In genomic region chr1:7401814-7402547, GRCh38 we compare ENCODE assay signal across 8 cellular contexts.
A peak's percentile ranks its signal among the peaks of the same experiment; 100 is the strongest.
DNase-seq lines count a peak whose midpoint lies in the region; ATAC-seq and TF ChIP-seq lines count a peak whose summit lies in the region.

No MANE protein-coding gene starts in this region.

- peaks cover 27% of the 10 kb centered on the region; the same call in 2 of the 3 replicates for H3K36me3 Mint-ChIP-seq in GM23338 (ENCODE audit: low read depth)
- no peaks in the 10 kb centered on the region for H3K36me3 Mint-ChIP-seq in activated T-cell treated with anti-CD3 and anti-CD28 coated beads, Interleukin-2, amount 50 U/mL, for 4 hours (ENCODE audit: insufficient read depth)

- peak; percentile 36 for DNase-seq in GM23338 (ENCODE audit: low spot score)
- peak; percentile 19 for DNase-seq in SHP77 treated with DMSO at 0.1 percent for 48 hours (lab: John Stamatoyannopoulos, UW)
- peak; percentile 92 for DNase-seq in fibroblast of the conjunctiva (ENCODE audit: low read depth)
- peak; percentile 99 for DNase-seq in skeletal muscle cell (ENCODE audit: low read depth)
- DNase-seq in inferior parietal cortex (ENCODE audit: extremely low spot score), result no peak
- DNase-seq in activated T-cell treated with anti-CD3 and anti-CD28 coated beads, Interleukin-2, amount 50 U/mL, for 4 hours, result no peak
- DNase-seq in central memory CD4-positive, alpha-beta T cell, result no peak

- no peak overlapping the region for H3K4me2 ChIP-seq in GM23338

- no peak overlapping the region for H3K4me3 Mint-ChIP-seq in GM23338
- no peak overlapping the region for H3K4me3 Mint-ChIP-seq in activated T-cell treated with anti-CD3 and anti-CD28 coated beads, Interleukin-2, amount 50 U/mL, for 4 hours

- H2AFZ ChIP-seq in GM23338, result no peak overlapping the region

- peaks cover 2% of the 10 kb centered on the region for H3K27me3 Mint-ChIP-seq in GM23338 (ENCODE audit: insufficient read depth, low read depth, poor library complexity)
- H3K27me3 Mint-ChIP-seq in activated T-cell treated with anti-CD3 and anti-CD28 coated beads, Interleukin-2, amount 50 U/mL, for 4 hours (ENCODE audit: low read depth), result peaks cover 13% of the 10 kb centered on the region

- H3F3A ChIP-seq in GM23338 (replicated peaks; ENCODE audit: low read depth), result no peaks in the 10 kb centered on the region

- H3K4me1 Mint-ChIP-seq in GM23338, result peaks cover 26% of the 10 kb centered on the region
- no peaks in the 10 kb centered on the region for H3K4me1 Mint-ChIP-seq in activated T-cell treated with anti-CD3 and anti-CD28 coated beads, Interleukin-2, amount 50 U/mL, for 4 hours (ENCODE audit: low read depth)

- H4K20me1 ChIP-seq in GM23338 (replicated peaks; ENCODE audit: insufficient read depth), result no peaks in the 10 kb centered on the region

- no peak overlapping the region for H3K27ac Mint-ChIP-seq in GM23338

- H3K9me2 ChIP-seq in GM23338 (ENCODE audit: insufficient read depth), result no peaks in the 10 kb centered on the region; the same call in 1 of the 2 replicates

- no peak overlapping the region for H3K27ac ChIP-seq in GM23338 (ENCODE audit: low read depth)

- H3K27me3 ChIP-seq in GM23338 (ENCODE audit: insufficient read depth), result no peaks in the 10 kb centered on the region

- H3K4me3 ChIP-seq in GM23338 (no peak overlapping the region), skeletal muscle cell (ENCODE audit: low read depth, low read length) (no peak overlapping the region)

- no peak for TF ChIP-seq CTCF in GM23338 (conservative IDR thresholded peaks at IDR 0.05; ENCODE audit: low read depth in 2 of 2)

- H3K9me3 Mint-ChIP-seq in GM23338, result peaks cover 29% of the 10 kb centered on the region
- peaks cover 15% of the 10 kb centered on the region for H3K9me3 Mint-ChIP-seq in activated T-cell treated with anti-CD3 and anti-CD28 coated beads, Interleukin-2, amount 50 U/mL, for 4 hours

- no peaks in the 10 kb centered on the region for H3K36me3 ChIP-seq in GM23338 (ENCODE audit: insufficient read depth)

- ATAC-seq in GM23338 (peak; percentile 72), HG03025 (IDR thresholded peaks at IDR 0.05; ENCODE audit: low FRiP score, unreplicated experiment) (no peak)
- ATAC-seq in activated T-cell treated with anti-CD3 and anti-CD28 coated beads, Interleukin-2, amount 50 U/mL, for 4 hours, result no peak

- H3K4me1 ChIP-seq in GM23338 (ENCODE audit: insufficient read depth), result no peaks in the 10 kb centered on the region; the same call in 1 of the 2 replicates

- H3K79me2 ChIP-seq in GM23338 (replicated peaks; ENCODE audit: insufficient read depth), result no peaks in the 10 kb centered on the region

TF ChIP-seq in GM23338, 12 proteins besides CTCF, POLR2A, EP300 and RAD21:
- TF ChIP-seq ZNF331 (CRISPR knock-in tag; IDR thresholded peaks at IDR 0.05; ENCODE audit: low read depth) (no peak), NANOG (IDR thresholded peaks at IDR 0.05; ENCODE audit: borderline replicate concordance) (no peak), ETS1 (IDR thresholded peaks at IDR 0.05) (no peak), STAT1 (IDR thresholded peaks at IDR 0.05; ENCODE audit: unreplicated experiment) (no peak), POLR2AphosphoS5 (IDR thresholded peaks at IDR 0.05; ENCODE audit: low read depth) (no peak), EZH2phosphoT487 (IDR thresholded peaks at IDR 0.05; ENCODE audit: unreplicated experiment) (no peak), CREB1 (CRISPR knock-in tag; IDR thresholded peaks at IDR 0.05; ENCODE audit: low read depth) (no peak), EZH2 (IDR thresholded peaks at IDR 0.05; ENCODE audit: low read depth, unreplicated experiment) (no peak), ZNF462 (CRISPR knock-in tag; IDR thresholded peaks at IDR 0.05) (no peak)

Comparison
In these comparisons a context has a peak if more than half of its experiments do, and no peak if none do; other contexts are left out.
1. DNase-seq: peak in GM23338 (single experiment), SHP77 treated with DMSO at 0.1 percent for 48 hours (single experiment), fibroblast of the conjunctiva (single experiment) and skeletal muscle cell (single experiment); none in inferior parietal cortex (single experiment), activated T-cell treated with anti-CD3 and anti-CD28 coated beads, Interleukin-2, amount 50 U/mL, for 4 hours (single experiment) and central memory CD4-positive, alpha-beta T cell (single experiment).